Comparison of ENCODE assay signal across 33 cellular contexts in the genomic region with DNA sequence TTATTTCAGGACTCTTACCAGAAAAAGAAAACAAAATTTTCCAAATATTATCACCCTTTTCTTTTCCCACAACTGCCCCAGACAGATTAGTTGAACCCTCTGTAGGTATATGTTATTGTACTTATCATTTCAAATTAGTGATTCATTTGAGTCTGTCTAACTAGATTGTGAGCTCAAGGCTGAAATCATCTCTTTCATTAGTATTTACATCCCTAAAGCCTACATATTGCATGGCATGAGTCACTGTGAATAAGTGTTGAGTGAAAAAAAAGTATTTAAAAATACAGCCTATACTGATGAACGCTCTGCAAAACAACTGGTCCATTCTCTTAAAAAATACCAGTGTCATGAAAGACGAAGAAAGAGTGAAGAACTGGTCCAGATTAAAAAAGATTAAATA. TPM values are rescaled to one million over a fixed set of nuclear protein-coding genes. Genes with fewer than 3 reads are reported as not detected.
"Had no signal": no experiment of that assay in that cellular context is flagged by ENCODE, and none has a peak within 500 bp of the region (broad histone marks: within the 10 kb centered on the region; RNA-seq: fewer than 3 reads in every experiment).

No MANE protein-coding gene starts in this region.

- H3K4me1 Mint-ChIP-seq: stimulated activated effector memory CD8-positive, alpha-beta T cell treated with anti-CD3 and anti-CD28 coated beads, Interleukin-12 subunit alpha, Interleukin-12 subunit beta, amount 100 ng/mL, for 72 hours; stimulated activated memory B cell treated with anti-CD40 and anti-IgM and Interleukin-4, amounts not matched to agents 10 μg/mL and 1 μg/mL and 100 μg/mL, for 72 hours; stimulated activated naive B cell treated with anti-CD40 and anti-IgM and Interleukin-4, amounts not matched to agents 10 μg/mL and 1 μg/mL and 100 μg/mL, for 72 hours; stimulated activated naive CD8-positive, alpha-beta T cell treated with anti-CD3 and anti-CD28 coated beads, Interleukin-15, amount 100 ng/mL, for 72 hours had no signal

- H3K27ac Mint-ChIP-seq: stimulated activated effector memory CD8-positive, alpha-beta T cell treated with anti-CD3 and anti-CD28 coated beads, Interleukin-12 subunit alpha, Interleukin-12 subunit beta, amount 100 ng/mL, for 72 hours; stimulated activated memory B cell treated with anti-CD40 and anti-IgM and Interleukin-4, amounts not matched to agents 10 μg/mL and 1 μg/mL and 100 μg/mL, for 72 hours; stimulated activated naive B cell treated with anti-CD40 and anti-IgM and Interleukin-4, amounts not matched to agents 10 μg/mL and 1 μg/mL and 100 μg/mL, for 72 hours; stimulated activated naive CD8-positive, alpha-beta T cell treated with anti-CD3 and anti-CD28 coated beads, Interleukin-15, amount 100 ng/mL, for 72 hours; stimulated activated naive CD8-positive, alpha-beta T cell treated with anti-CD3 and anti-CD28 coated beads, Interleukin-15, Interleukin-2, amounts not matched to agents 100 ng/mL and 50 ng/mL, for 24 hours; type B pancreatic cell had no signal

- H3K36me3 ChIP-seq: stomach, suprapubic skin, thoracic aorta, thyroid gland, tibial artery, tibial nerve, transverse colon, upper lobe of left lung, upper lobe of right lung, uterus, vagina had no signal

- H3K36me3 Mint-ChIP-seq: stimulated activated effector memory CD8-positive, alpha-beta T cell treated with anti-CD3 and anti-CD28 coated beads, Interleukin-12 subunit alpha, Interleukin-12 subunit beta, amount 100 ng/mL, for 72 hours; stimulated activated memory B cell treated with anti-CD40 and anti-IgM and Interleukin-4, amounts not matched to agents 10 μg/mL and 1 μg/mL and 100 μg/mL, for 72 hours; stimulated activated naive B cell treated with anti-CD40 and anti-IgM and Interleukin-4, amounts not matched to agents 10 μg/mL and 1 μg/mL and 100 μg/mL, for 72 hours; type B pancreatic cell had no signal

- H3K9me3 ChIP-seq: stomach, suprapubic skin, testis, thoracic aorta, thyroid gland, tibial artery, tibial nerve, transverse colon, upper lobe of left lung, upper lobe of right lung, uterus, vagina had no signal

- H3K27me3 ChIP-seq: stomach, suprapubic skin, testis, thyroid gland, tibial artery, tibial nerve, transverse colon, upper lobe of left lung, upper lobe of right lung, uterus, vagina had no signal

- ATAC-seq: stimulated activated effector memory CD8-positive, alpha-beta T cell treated with anti-CD3 and anti-CD28 coated beads, Interleukin-12 subunit alpha, Interleukin-12 subunit beta, amount 100 ng/mL, for 72 hours; stimulated activated memory B cell treated with anti-CD40 and anti-IgM and Interleukin-4, amounts not matched to agents 10 μg/mL and 1 μg/mL and 100 μg/mL, for 72 hours; stimulated activated naive B cell treated with anti-CD40 and anti-IgM and Interleukin-4, amounts not matched to agents 10 μg/mL and 1 μg/mL and 100 μg/mL, for 72 hours; stimulated activated naive CD8-positive, alpha-beta T cell treated with anti-CD3 and anti-CD28 coated beads, Interleukin-15, amount 100 ng/mL, for 72 hours; stimulated activated naive CD8-positive, alpha-beta T cell treated with anti-CD3 and anti-CD28 coated beads, Interleukin-15, Interleukin-2, amounts not matched to agents 100 U/mL and 50 U/mL, for 24 hours; upper lobe of right lung had no signal

- DNase-seq: stimulated activated CD4-positive, alpha-beta T cell treated with anti-CD3 and anti-CD28 coated beads, Interleukin-2, amount 100 ng/mL, for 48 hours; stimulated activated CD4-positive, alpha-beta T cell treated with anti-CD3 and anti-CD28 coated beads, Interleukin-4, amount 100 ng/mL, for 1 hour; stimulated activated CD4-positive, alpha-beta T cell treated with anti-CD3 and anti-CD28 coated beads, Interleukin-4, amount 100 ng/mL, for 24 hours; stimulated activated CD4-positive, alpha-beta T cell treated with anti-CD3 and anti-CD28 coated beads, Interleukin-4, amount 100 ng/mL, for 4 hours; stimulated activated CD8-positive, alpha-beta memory T cell treated with anti-CD3 and anti-CD28 coated beads, Interleukin-4, amount 100 ng/mL, for 48 hours; stimulated activated naive B cell treated with anti-CD40 and anti-IgM and Interleukin-4, amounts not matched to agents 10 μg/mL and 1 μg/mL and 100 μg/mL, for 72 hours; stimulated activated naive CD4-positive, alpha-beta T cell; stimulated activated naive CD4-positive, alpha-beta T cell treated with Interleukin-2 at 50 U/mL for 16 hours; stimulated activated naive CD8-positive, alpha-beta T cell treated with anti-CD3 and anti-CD28 coated beads, Interleukin-15, amount 100 ng/mL, for 72 hours; stimulated activated naive CD8-positive, alpha-beta T cell treated with anti-CD3 and anti-CD28 coated beads, Interleukin-15, Interleukin-2, amounts not matched to agents 100 U/mL and 50 U/mL, for 24 hours; stomach; substantia nigra; testis; thyroid gland; tibial artery; transverse colon; trophoblast cell; upper lobe of left lung; upper lobe of right lung; uterus had no signal

- H3K4me1 ChIP-seq: stomach, suprapubic skin, testis, thyroid gland, tibial artery, tibial nerve, transverse colon, upper lobe of left lung, upper lobe of right lung, uterus, vagina had no signal

- H3K27ac ChIP-seq: stomach, suprapubic skin, testis, thoracic aorta, thyroid gland, tibial artery, tibial nerve, transverse colon, upper lobe of left lung, upper lobe of right lung, uterus, vagina had no signal

- FAIRE-seq: urothelium cell line had no signal

- H3K4me3 ChIP-seq: stomach, suprapubic skin, testis, thoracic aorta, thyroid gland, tibial artery, tibial nerve, transverse colon, upper lobe of left lung, upper lobe of right lung, uterus, vagina had no signal

- H3K4me3 Mint-ChIP-seq: stimulated activated effector memory CD8-positive, alpha-beta T cell treated with anti-CD3 and anti-CD28 coated beads, Interleukin-12 subunit alpha, Interleukin-12 subunit beta, amount 100 ng/mL, for 72 hours; stimulated activated memory B cell treated with anti-CD40 and anti-IgM and Interleukin-4, amounts not matched to agents 10 μg/mL and 1 μg/mL and 100 μg/mL, for 72 hours; stimulated activated naive B cell treated with anti-CD40 and anti-IgM and Interleukin-4, amounts not matched to agents 10 μg/mL and 1 μg/mL and 100 μg/mL, for 72 hours; stimulated activated naive CD8-positive, alpha-beta T cell treated with anti-CD3 and anti-CD28 coated beads, Interleukin-15, amount 100 ng/mL, for 72 hours; stimulated activated naive CD8-positive, alpha-beta T cell treated with anti-CD3 and anti-CD28 coated beads, Interleukin-15, Interleukin-2, amounts not matched to agents 100 ng/mL and 50 ng/mL, for 24 hours; type B pancreatic cell had no signal

- H3K9me3 Mint-ChIP-seq: stimulated activated effector memory CD8-positive, alpha-beta T cell treated with anti-CD3 and anti-CD28 coated beads, Interleukin-12 subunit alpha, Interleukin-12 subunit beta, amount 100 ng/mL, for 72 hours; stimulated activated memory B cell treated with anti-CD40 and anti-IgM and Interleukin-4, amounts not matched to agents 10 μg/mL and 1 μg/mL and 100 μg/mL, for 72 hours; stimulated activated naive B cell treated with anti-CD40 and anti-IgM and Interleukin-4, amounts not matched to agents 10 μg/mL and 1 μg/mL and 100 μg/mL, for 72 hours; stimulated activated naive CD8-positive, alpha-beta T cell treated with anti-CD3 and anti-CD28 coated beads, Interleukin-15, amount 100 ng/mL, for 72 hours; stimulated activated naive CD8-positive, alpha-beta T cell treated with anti-CD3 and anti-CD28 coated beads, Interleukin-15, Interleukin-2, amounts not matched to agents 100 ng/mL and 50 ng/mL, for 24 hours; type B pancreatic cell had no signal

- H3K27me3 Mint-ChIP-seq: stimulated activated memory B cell treated with anti-CD40 and anti-IgM and Interleukin-4, amounts not matched to agents 10 μg/mL and 1 μg/mL and 100 μg/mL, for 72 hours; stimulated activated naive CD8-positive, alpha-beta T cell treated with anti-CD3 and anti-CD28 coated beads, Interleukin-15, amount 100 ng/mL, for 72 hours; stimulated activated naive CD8-positive, alpha-beta T cell treated with anti-CD3 and anti-CD28 coated beads, Interleukin-15, Interleukin-2, amounts not matched to agents 100 ng/mL and 50 ng/mL, for 24 hours; type B pancreatic cell had no signal

RNA-seq across cellular contexts. Expression of a gene that starts 3.9 kb away (rescaled TPM):
- total RNA-seq: stomach, subcutaneous adipose tissue, suprapubic skin, temporal lobe, thoracic aorta, thyroid gland, tibial nerve, transverse colon, upper lobe of left lung, upper lobe of right lung, ureter, urinary bladder, uterus, vagina had no signal

RNA-seq across cellular contexts. Expression of a gene that starts 40.7 kb away (rescaled TPM):
- total RNA-seq: stomach, subcutaneous adipose tissue, suprapubic skin, temporal lobe, thoracic aorta, thyroid gland, tibial nerve, transverse colon, upper lobe of right lung, ureter, urinary bladder, vagina had no signal
